29 cellular contexts compared by ENCODE assay signal in the genomic region with DNA sequence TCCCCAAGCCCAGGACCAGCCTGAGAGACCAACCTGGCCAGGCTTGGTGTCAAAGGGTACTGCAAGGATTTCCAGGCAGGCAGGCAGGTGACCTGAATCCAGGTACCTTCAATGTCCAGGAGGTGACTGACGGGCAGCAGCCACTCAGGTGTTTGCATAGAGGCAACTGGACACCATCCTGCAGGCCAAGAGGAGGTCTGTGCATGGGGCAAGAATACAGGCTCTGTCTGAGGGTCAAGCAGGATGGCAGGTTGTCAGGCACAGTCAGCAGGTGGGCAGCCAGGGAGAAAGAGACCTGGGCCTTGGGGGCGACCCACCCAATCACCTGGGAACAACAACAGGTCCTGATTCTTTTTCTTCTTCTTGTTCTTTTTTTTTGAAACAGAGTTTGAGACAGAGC.
"Had no signal": no experiment of that assay in that cellular context is flagged by ENCODE, and none has a peak within 500 bp of the region (broad histone marks: within the 10 kb centered on the region; RNA-seq: fewer than 3 reads in every experiment).

No MANE protein-coding gene starts in this region.

- H3K4me2 ChIP-seq: SK-N-SH had no signal

- H3K27ac Mint-ChIP-seq: activated CD4-positive, alpha-beta memory T cell treated with anti-CD3 and anti-CD28 coated beads for 36 hours; activated CD4-positive, alpha-beta T cell treated with anti-CD3 and anti-CD28 coated beads, Interleukin-2, amount 10 ng/mL, durations not matched to agents 7 days and 5 days; activated naive CD4-positive, alpha-beta T cell treated with anti-CD3 and anti-CD28 coated beads for 36 hours; activated naive CD4-positive, alpha-beta T cell treated with anti-CD3 and anti-CD28 coated beads, Interleukin-2, amount 50 U/mL, for 72 hours; activated T-helper 1 cell treated with anti-CD3 and anti-CD28 coated beads, Interleukin-12 subunit alpha, Interleukin-12 subunit beta, Interleukin-2, Interleukin-4 antibody, amounts not matched to agents 30 ng/mL and 10 ng/mL and 1 ng/mL, durations not matched to agents 14 hours and 24 hours and 36 hours; T-helper 1 cell treated with Interleukin-12 subunit alpha and Interleukin-12 subunit beta and Interleukin-4 antibody, amounts not matched to agents 30 μg/mL and 1 μg/mL, for 36 hours; T-helper 2 cell treated with Interferon-gamma antibody and Interleukin-4, amounts not matched to agents 5 μg/mL and 100 μg/mL, for 36 hours had no signal

- H3K4me3 Mint-ChIP-seq: activated CD4-positive, alpha-beta memory T cell treated with anti-CD3 and anti-CD28 coated beads for 36 hours; activated CD4-positive, alpha-beta T cell treated with anti-CD3 and anti-CD28 coated beads, Interleukin-2, amount 10 ng/mL, durations not matched to agents 7 days and 5 days; activated naive CD4-positive, alpha-beta T cell treated with anti-CD3 and anti-CD28 coated beads for 36 hours; activated T-cell treated with anti-CD3 and anti-CD28 coated beads, Interleukin-2, amount 50 U/mL, for 4 hours; activated T-helper 1 cell treated with anti-CD3 and anti-CD28 coated beads, Interleukin-12 subunit alpha, Interleukin-12 subunit beta, Interleukin-2, Interleukin-4 antibody, amounts not matched to agents 30 ng/mL and 10 ng/mL and 1 ng/mL, durations not matched to agents 14 hours and 24 hours and 36 hours; IgD-negative memory B cell; T-helper 1 cell treated with Interleukin-12 subunit alpha and Interleukin-12 subunit beta and Interleukin-4 antibody, amounts not matched to agents 30 μg/mL and 1 μg/mL, for 36 hours; T-helper 2 cell treated with Interferon-gamma antibody and Interleukin-4, amounts not matched to agents 5 μg/mL and 100 μg/mL, for 36 hours had no signal

- H3K4me1 ChIP-seq: adrenal gland, Peyer's patch had no signal

- H3K4me1 Mint-ChIP-seq: activated CD4-positive, alpha-beta T cell treated with anti-CD3 and anti-CD28 coated beads, Interleukin-2, amount 10 ng/mL, durations not matched to agents 7 days and 5 days had no signal

- H3K9me3 Mint-ChIP-seq: activated CD4-positive, alpha-beta memory T cell treated with anti-CD3 and anti-CD28 coated beads for 36 hours; activated CD4-positive, alpha-beta T cell treated with anti-CD3 and anti-CD28 coated beads, Interleukin-2, amount 10 ng/mL, durations not matched to agents 7 days and 5 days; activated naive CD4-positive, alpha-beta T cell treated with anti-CD3 and anti-CD28 coated beads for 36 hours; activated naive CD4-positive, alpha-beta T cell treated with anti-CD3 and anti-CD28 coated beads, Interleukin-2, amount 50 U/mL, for 72 hours; activated T-cell treated with anti-CD3 and anti-CD28 coated beads, Interleukin-2, amount 50 U/mL, for 4 hours; activated T-helper 1 cell treated with anti-CD3 and anti-CD28 coated beads, Interleukin-12 subunit alpha, Interleukin-12 subunit beta, Interleukin-2, Interleukin-4 antibody, amounts not matched to agents 30 ng/mL and 10 ng/mL and 1 ng/mL, durations not matched to agents 14 hours and 24 hours and 36 hours; IgD-negative memory B cell; T-helper 1 cell treated with Interleukin-12 subunit alpha and Interleukin-12 subunit beta and Interleukin-4 antibody, amounts not matched to agents 30 μg/mL and 1 μg/mL, for 36 hours; T-helper 2 cell treated with Interferon-gamma antibody and Interleukin-4, amounts not matched to agents 5 μg/mL and 100 μg/mL, for 36 hours had no signal

- H3K9ac ChIP-seq: SK-N-SH had no signal

- H3K27me3 ChIP-seq: adrenal gland, brain microvascular endothelial cell, Peyer's patch, SJSA1 had no signal

- H3K36me3 Mint-ChIP-seq: activated CD4-positive, alpha-beta memory T cell treated with anti-CD3 and anti-CD28 coated beads for 36 hours; activated naive CD4-positive, alpha-beta T cell treated with anti-CD3 and anti-CD28 coated beads, Interleukin-2, amount 50 U/mL, for 72 hours; IgD-negative memory B cell had no signal

- H3K36me3 ChIP-seq: adrenal gland, brain microvascular endothelial cell, Peyer's patch, SJSA1 had no signal

- DNase-seq: activated CD4-positive, alpha-beta memory T cell treated with anti-CD3 and anti-CD28 coated beads for 36 hours; activated CD4-positive, alpha-beta T cell treated with anti-CD3 and anti-CD28 coated beads, Interleukin-2, amount 10 ng/mL, durations not matched to agents 7 days and 5 days; activated CD8-positive, alpha-beta memory T cell treated with anti-CD3 and anti-CD28 coated beads, Interleukin-2, amount 50 U/mL, for 4 hours; activated gamma-delta T cell treated with Interleukin-2 at 50 U/mL for 16 hours; activated naive CD4-positive, alpha-beta T cell treated with anti-CD3 and anti-CD28 coated beads for 36 hours; activated T-cell treated with anti-CD3 and anti-CD28 coated beads for 4 hours; activated T-cell treated with anti-CD3 and anti-CD28 coated beads, Interleukin-2, amount 50 U/mL, for 4 hours; adrenal gland; brain microvascular endothelial cell; Karpas-422; KBM-7; NCI-H1092; NCI-H1436 treated with DMSO at 0.1 percent for 48 hours; NCI-H1694 treated with DMSO at 0.1 percent for 48 hours; NCI-H2029; NCI-H345; NCI-H524 treated with DMSO at 0.1 percent for 48 hours; NK-92 treated with Interleukin-12 subunit alpha and Interleukin-12 subunit beta, amount 100 ng/mL, for 24 hours; PC-3; Peyer's patch; RPMI8226; SHP77 treated with DMSO at 0.1 percent for 48 hours had no signal

- H3K9me3 ChIP-seq: adrenal gland, Peyer's patch, SJSA1, SK-N-SH had no signal

- ATAC-seq: activated naive CD4-positive, alpha-beta T cell treated with anti-CD3 and anti-CD28 coated beads, Interleukin-2, amount 50 U/mL, for 72 hours; activated T-cell treated with anti-CD3 and anti-CD28 coated beads, Interleukin-2, amount 50 U/mL, for 4 hours; PC-3 had no signal

- H3K27ac ChIP-seq: adrenal gland, brain microvascular endothelial cell, Peyer's patch, SJSA1 had no signal

- H3K4me3 ChIP-seq: adrenal gland, Peyer's patch, SJSA1 had no signal
